In genomic region chr6:163290545-163291274, GRCh38 we compare ENCODE assay signal across 20 cellular contexts.
"Had no signal": no experiment of that assay in that cellular context is flagged by ENCODE, and none has a peak within 500 bp of the region (broad histone marks: within the 10 kb centered on the region; RNA-seq: fewer than 3 reads in every experiment).

No MANE protein-coding gene starts in this region.

- ATAC-seq: lower lobe of right lung; naive thymus-derived CD4-positive, alpha-beta T cell; right lobe of liver; stimulated activated memory B cell treated with anti-CD40 and anti-IgM and Interleukin-4, amounts not matched to agents 10 μg/mL and 1 μg/mL and 100 μg/mL, for 72 hours; stimulated activated naive CD8-positive, alpha-beta T cell treated with anti-CD3 and anti-CD28 coated beads, Interleukin-15, amount 100 ng/mL, for 72 hours had no signal

- H3K36me3 ChIP-seq: lower lobe of right lung, ovary, right lobe of liver, transverse colon, upper lobe of left lung, vagina had no signal

- DNase-seq: islet precursor cell; lower lobe of right lung; mammary epithelial cell; naive thymus-derived CD4-positive, alpha-beta T cell; ovary; retina; right lobe of liver; stimulated activated CD4-positive, alpha-beta T cell treated with anti-CD3 and anti-CD28 coated beads, Interleukin-1b, Interleukin-23, amount 100 ng/mL, for 48 hours; stimulated activated CD4-positive, alpha-beta T cell treated with anti-CD3 and anti-CD28 coated beads, Interleukin-2, amount 100 ng/mL, for 48 hours; stimulated activated CD4-positive, alpha-beta T cell treated with anti-CD3 and anti-CD28 coated beads, Interleukin-4, amount 100 ng/mL, for 4 hours; stimulated activated CD8-positive, alpha-beta memory T cell treated with anti-CD3 and anti-CD28 coated beads, Interleukin-4, amount 100 ng/mL, for 48 hours; stimulated activated naive CD4-positive, alpha-beta T cell treated with Interleukin-2 at 50 U/mL for 16 hours; stimulated activated naive CD8-positive, alpha-beta T cell treated with anti-CD3 and anti-CD28 coated beads, Interleukin-15, amount 100 ng/mL, for 72 hours; substantia nigra; transverse colon; upper lobe of left lung had no signal

- H3K27ac ChIP-seq: hepatocyte, lower lobe of right lung, ovary, right lobe of liver, transverse colon, upper lobe of left lung, vagina had no signal

- H3K9me3 ChIP-seq: lower lobe of right lung, ovary, right lobe of liver, transverse colon, upper lobe of left lung, vagina had no signal

- H3K4me1 ChIP-seq: lower lobe of right lung, right lobe of liver, transverse colon, upper lobe of left lung, vagina had no signal

- H3K27me3 ChIP-seq: hepatocyte, ovary, right lobe of liver, transverse colon, upper lobe of left lung, vagina had no signal

- H3K4me3 ChIP-seq: hepatocyte, lower lobe of right lung, ovary, right lobe of liver, smooth muscle cell, transverse colon, upper lobe of left lung, vagina had no signal
